ENCODE assay signal across 17 cellular contexts in genomic region chr1:185787238-185787637, GRCh38. TPM values are rescaled to one million over a fixed set of nuclear protein-coding genes. Genes with fewer than 3 reads are reported as not detected.
"Had no signal": no experiment of that assay in that cellular context is flagged by ENCODE, and none has a peak within 500 bp of the region (broad histone marks: within the 10 kb centered on the region; RNA-seq: fewer than 3 reads in every experiment).

No MANE protein-coding gene starts in this region.

- DNase-seq: activated CD4-positive, alpha-beta memory T cell treated with anti-CD3 and anti-CD28 coated beads for 36 hours; activated CD4-positive, alpha-beta T cell treated with anti-CD3 and anti-CD28 coated beads for 36 hours; activated CD8-positive, alpha-beta memory T cell treated with anti-CD3 and anti-CD28 coated beads, Interleukin-2, amount 10 ng/mL, durations not matched to agents 7 days and 5 days; activated naive CD4-positive, alpha-beta T cell treated with anti-CD3 and anti-CD28 coated beads, Interleukin-2, amount 10 ng/mL, durations not matched to agents 7 days and 5 days; activated T-cell treated with anti-CD3 and anti-CD28 coated beads, Interleukin-2, amount 50 U/mL, for 1 hour; esophagus squamous epithelium; heart left ventricle; mammary epithelial cell; naive thymus-derived CD8-positive, alpha-beta T cell; nucleus accumbens; spleen; stimulated activated naive CD8-positive, alpha-beta T cell treated with anti-CD3 and anti-CD28 coated beads, Interleukin-15, amount 100 ng/mL, for 72 hours; T-helper 17 cell; upper lobe of left lung had no signal

- H3K27ac Mint-ChIP-seq: activated CD4-positive, alpha-beta memory T cell treated with anti-CD3 and anti-CD28 coated beads for 36 hours; activated CD4-positive, alpha-beta T cell treated with anti-CD3 and anti-CD28 coated beads for 36 hours; activated CD8-positive, alpha-beta memory T cell treated with anti-CD3 and anti-CD28 coated beads, Interleukin-2, amount 10 ng/mL, durations not matched to agents 7 days and 5 days; activated naive CD4-positive, alpha-beta T cell treated with anti-CD3 and anti-CD28 coated beads, Interleukin-2, amount 10 ng/mL, durations not matched to agents 7 days and 5 days; activated T-helper 2 cell treated with anti-CD3 and anti-CD28 coated beads, Interferon-gamma antibody, Interleukin-2, Interleukin-4, amounts not matched to agents 10 μg/mL and 5 μg/mL and 100 μg/mL, durations not matched to agents 14 hours and 24 hours and 36 hours; naive thymus-derived CD8-positive, alpha-beta T cell; stimulated activated naive CD8-positive, alpha-beta T cell treated with anti-CD3 and anti-CD28 coated beads, Interleukin-15, amount 100 ng/mL, for 72 hours; T-helper 17 cell had no signal

- H3K27me3 ChIP-seq: esophagus squamous epithelium, heart left ventricle, spleen, upper lobe of left lung had no signal

- H3K36me3 ChIP-seq: esophagus squamous epithelium, heart left ventricle, prostate gland, spleen, upper lobe of left lung had no signal

- H3K36me3 Mint-ChIP-seq: activated CD4-positive, alpha-beta memory T cell treated with anti-CD3 and anti-CD28 coated beads for 36 hours; activated CD8-positive, alpha-beta memory T cell treated with anti-CD3 and anti-CD28 coated beads, Interleukin-2, amount 10 ng/mL, durations not matched to agents 7 days and 5 days; activated naive CD4-positive, alpha-beta T cell treated with anti-CD3 and anti-CD28 coated beads, Interleukin-2, amount 10 ng/mL, durations not matched to agents 7 days and 5 days had no signal

- H3K9me3 Mint-ChIP-seq: activated naive CD4-positive, alpha-beta T cell treated with anti-CD3 and anti-CD28 coated beads, Interleukin-2, amount 10 ng/mL, durations not matched to agents 7 days and 5 days; activated T-helper 2 cell treated with anti-CD3 and anti-CD28 coated beads, Interferon-gamma antibody, Interleukin-2, Interleukin-4, amounts not matched to agents 10 μg/mL and 5 μg/mL and 100 μg/mL, durations not matched to agents 14 hours and 24 hours and 36 hours had no signal

- H3K27ac ChIP-seq: esophagus squamous epithelium, heart left ventricle, prostate gland, spleen, upper lobe of left lung had no signal

- H3K4me3 ChIP-seq: esophagus squamous epithelium, heart left ventricle, prostate gland, spleen, upper lobe of left lung had no signal

- H3K4me1 Mint-ChIP-seq: activated CD4-positive, alpha-beta T cell treated with anti-CD3 and anti-CD28 coated beads for 36 hours; activated CD8-positive, alpha-beta memory T cell treated with anti-CD3 and anti-CD28 coated beads, Interleukin-2, amount 10 ng/mL, durations not matched to agents 7 days and 5 days; activated naive CD4-positive, alpha-beta T cell treated with anti-CD3 and anti-CD28 coated beads, Interleukin-2, amount 10 ng/mL, durations not matched to agents 7 days and 5 days; naive thymus-derived CD8-positive, alpha-beta T cell; stimulated activated naive CD8-positive, alpha-beta T cell treated with anti-CD3 and anti-CD28 coated beads, Interleukin-15, amount 100 ng/mL, for 72 hours; T-helper 17 cell had no signal

- ATAC-seq: activated CD4-positive, alpha-beta T cell treated with anti-CD3 and anti-CD28 coated beads for 36 hours; activated CD8-positive, alpha-beta memory T cell treated with anti-CD3 and anti-CD28 coated beads, Interleukin-2, amount 10 ng/mL, durations not matched to agents 7 days and 5 days; naive thymus-derived CD8-positive, alpha-beta T cell; sciatic nerve; stimulated activated naive CD8-positive, alpha-beta T cell treated with anti-CD3 and anti-CD28 coated beads, Interleukin-15, amount 100 ng/mL, for 72 hours; T-helper 17 cell had no signal

- H3K4me3 Mint-ChIP-seq: activated CD4-positive, alpha-beta memory T cell treated with anti-CD3 and anti-CD28 coated beads for 36 hours; activated CD4-positive, alpha-beta T cell treated with anti-CD3 and anti-CD28 coated beads for 36 hours; activated CD8-positive, alpha-beta memory T cell treated with anti-CD3 and anti-CD28 coated beads, Interleukin-2, amount 10 ng/mL, durations not matched to agents 7 days and 5 days; activated naive CD4-positive, alpha-beta T cell treated with anti-CD3 and anti-CD28 coated beads, Interleukin-2, amount 10 ng/mL, durations not matched to agents 7 days and 5 days; naive thymus-derived CD8-positive, alpha-beta T cell; stimulated activated naive CD8-positive, alpha-beta T cell treated with anti-CD3 and anti-CD28 coated beads, Interleukin-15, amount 100 ng/mL, for 72 hours; T-helper 17 cell had no signal

- H3K27me3 Mint-ChIP-seq: activated naive CD4-positive, alpha-beta T cell treated with anti-CD3 and anti-CD28 coated beads, Interleukin-2, amount 10 ng/mL, durations not matched to agents 7 days and 5 days; stimulated activated naive CD8-positive, alpha-beta T cell treated with anti-CD3 and anti-CD28 coated beads, Interleukin-15, amount 100 ng/mL, for 72 hours had no signal

- H3K9me3 ChIP-seq: esophagus squamous epithelium, prostate gland, upper lobe of left lung had no signal

- H3K4me1 ChIP-seq: prostate gland had no signal

RNA-seq across cellular contexts. Expression of gene HMCN1, which starts 53.0 kb away (rescaled TPM):
- total RNA-seq: activated CD4-positive, alpha-beta memory T cell treated with anti-CD3 and anti-CD28 coated beads for 36 hours had no signal
